ENCODE assay signal across 17 cellular contexts in genomic region chrX:37976153-37976552, GRCh38. TPM values are rescaled to one million over a fixed set of nuclear protein-coding genes. Genes with fewer than 3 reads are reported as not detected.
DNase-seq lines count a peak whose midpoint lies in the region; ATAC-seq and TF ChIP-seq lines count a peak whose summit lies in the region.
"Had no signal": no experiment of that assay in that cellular context is flagged by ENCODE, and none has a peak within 500 bp of the region (broad histone marks: within the 10 kb centered on the region; RNA-seq: fewer than 3 reads in every experiment).

No MANE protein-coding gene starts in this region.

- POLR2A ChIA-PET in IMR-90 (lab: Charles Lee; ENCODE audit: unreplicated experiment) = no interaction called here

- H3K18ac ChIP-seq in IMR-90 (ENCODE audit: low read depth, low read length) = no peak overlapping the region

- H2BK5ac ChIP-seq in IMR-90 (ENCODE audit: low read depth, low read length, poor library complexity, severe bottlenecking) = no peak overlapping the region

- ATAC-seq in IMR-90 (ENCODE audit: low read depth) (peak; percentile 40), Right ventricle myocardium superior (ENCODE audit: poor library complexity) (no peak)
- ATAC-seq: HCT116 had no signal

- intact Hi-C loops in IMR-90 (cut with micrococcal nuclease) = no loop called here
- intact Hi-C loops in dorsolateral prefrontal cortex (cut with DNase I) = no loop called here
- intact Hi-C loops in Right ventricle myocardium superior (cut with DNase I) = no loop called here

- in situ Hi-C loops in IMR-90 (cut with MboI; ENCODE audit: low sequenced_read_pairs) = no loop called here

- H3K14ac ChIP-seq in IMR-90 (replicated peaks; ENCODE audit: low read depth, low read length) = no peak overlapping the region

- H3K27me3 ChIP-seq in IMR-90 (ENCODE audit: control insufficient read depth, insufficient read depth, low read length) (peaks cover 3% of the 10 kb centered on the region; the same call in 1 of the 2 replicates), dorsolateral prefrontal cortex (peaks cover 0 to 80% (median 34%) of the 10 kb centered on the region in 45 donors), H7 (ENCODE audit: control insufficient read depth, insufficient read depth, low read length) (no peaks in the 10 kb centered on the region)
- H3K27me3 ChIP-seq: BLaER1 treated with 17β-estradiol and CSF1 and Interleukin-3, amounts not matched to agents 10 nM and 100 nM had no signal

- no peak for TF ChIP-seq POLR2A in IMR-90 (IDR thresholded peaks at IDR 0.05; ENCODE audit: low read depth, low read length)

- H4K91ac ChIP-seq in IMR-90 (ENCODE audit: insufficient read depth, low read depth, low read length) = no peak overlapping the region

- no peak overlapping the region for H3K4ac ChIP-seq in IMR-90 (ENCODE audit: low read depth, low read length)

- CTCF ChIA-PET in IMR-90 (lab: Yijun Ruan, JAX) = no interaction called here

- H3K27ac ChIP-seq in IMR-90 (ENCODE audit: insufficient read depth, low read length) = no peak overlapping the region
- H3K27ac ChIP-seq in dorsolateral prefrontal cortex = no peak overlapping the region
- H3K27ac ChIP-seq: BLaER1 treated with 17β-estradiol and CSF1 and Interleukin-3, amounts not matched to agents 10 nM and 100 nM; HL-60 had no signal

- H3K23ac ChIP-seq in IMR-90 (ENCODE audit: low read depth, low read length) = no peak overlapping the region

- H2AK9ac ChIP-seq in IMR-90 (replicated peaks; ENCODE audit: low read depth, low read length, poor library complexity) = no peak overlapping the region

- no TSS peak for BruUV-seq in IMR-90 (replicated peaks; lab: Mats Ljungman, UMichigan)

- H3K79me1 ChIP-seq in IMR-90 (ENCODE audit: low read depth in 1 of 2, low read length in 2 of 2) = no peaks in the 10 kb centered on the region

- no peak overlapping the region for H2AFZ ChIP-seq in IMR-90 (replicated peaks; ENCODE audit: low read length, poor library complexity)

- H3K4me1 ChIP-seq in IMR-90 (ENCODE audit: control insufficient read depth, insufficient read depth, low read length) = no peaks in the 10 kb centered on the region

- no peak overlapping the region for H4K8ac ChIP-seq in IMR-90 (ENCODE audit: low read depth in 2 of 2, low read length in 2 of 2)

- no peaks in the 10 kb centered on the region for H3K9me1 ChIP-seq in IMR-90 (ENCODE audit: insufficient read depth, low read length)

- H3K4me2 ChIP-seq in IMR-90 (ENCODE audit: low read depth, low read length) = no peak overlapping the region
- H3K4me2 ChIP-seq: BLaER1 treated with 17β-estradiol and CSF1 and Interleukin-3, amounts not matched to agents 10 nM and 100 nM had no signal

- H4K5ac ChIP-seq in IMR-90 (ENCODE audit: low read depth, low read length) = no peak overlapping the region

- H3K9me3 ChIP-seq in IMR-90 (ENCODE audit: control insufficient read depth, insufficient read depth, low read length) = no peaks in the 10 kb centered on the region

- TF ChIP-seq CTCF in IMR-90 (conservative IDR thresholded peaks at IDR 0.05; ENCODE audit: low read depth, low read length) (no peak), choroid plexus epithelial cell (conservative IDR thresholded peaks at IDR 0.05; ENCODE audit: low read depth, low read length) (no peak), dorsolateral prefrontal cortex (IDR thresholded peaks at IDR 0.05 in 54 of 56, conservative IDR thresholded peaks at IDR 0.05 in 2 of 56; ENCODE audit: low read depth in 1 of 56, partially characterized antibody in 56 of 56) (no peak)

- WGBS in IMR-90 (ENCODE audit: extremely low coverage in 2 of 2, insufficient read length in 1 of 2), 2 experiments = no CpG with 5 or more reads among the region's 1 CpG

- no peak overlapping the region for H2BK15ac ChIP-seq in IMR-90 (ENCODE audit: low read depth, low read length)

- dilution Hi-C loops in IMR-90 (cut with HindIII; ENCODE audit: low sequenced_read_pairs, unreplicated experiment) = no loop called here

- H2BK20ac ChIP-seq in IMR-90 (ENCODE audit: low read depth, low read length) = no peak overlapping the region

- no peak overlapping the region for H2AK5ac ChIP-seq in IMR-90 (ENCODE audit: low read depth, low read length)

- peak; percentile 5 for DNase-seq in IMR-90
- peak; percentile 9 for DNase-seq in OCI-M1 (lab: John Stamatoyannopoulos, UW)
- DNase-seq in choroid plexus epithelial cell (ENCODE audit: low read depth) = peak; percentile 36
- peak; percentile 27 for DNase-seq in iris pigment epithelial cell (ENCODE audit: low read depth)
- no peak for DNase-seq in dorsolateral prefrontal cortex
- DNase-seq in NCI-H526 treated with DMSO at 0.1 percent for 48 hours (lab: John Stamatoyannopoulos, UW) = no peak
- no peak for DNase-seq in H7
- DNase-seq in Right ventricle myocardium superior = no peak
- DNase-seq: ACHN; Calu3; CD4-positive, alpha-beta T cell; DMS79 had no signal

- no peak for TF ChIP-seq RAD21 in IMR-90 (IDR thresholded peaks at IDR 0.05; ENCODE audit: low read length)

- H3K36me3 ChIP-seq in IMR-90 (ENCODE audit: control insufficient read depth, insufficient read depth, low read length) = no peaks in the 10 kb centered on the region
- no peaks in the 10 kb centered on the region for H3K36me3 ChIP-seq in H7 (replicated peaks; ENCODE audit: control insufficient read depth, insufficient read depth, low read length)
- H3K36me3 ChIP-seq: BLaER1 treated with 17β-estradiol and CSF1 and Interleukin-3, amounts not matched to agents 10 nM and 100 nM had no signal

- H3K56ac ChIP-seq in IMR-90 (ENCODE audit: extremely low read depth, insufficient read depth, low read length) = no peak overlapping the region

- no peak overlapping the region for H3K9ac ChIP-seq in IMR-90 (ENCODE audit: low read depth, low read length)
- H3K9ac ChIP-seq: BLaER1 treated with 17β-estradiol and CSF1 and Interleukin-3, amounts not matched to agents 10 nM and 100 nM had no signal

- H3K4me3 ChIP-seq in IMR-90 (ENCODE audit: insufficient read depth, low read depth, low read length) (no peak overlapping the region), choroid plexus epithelial cell (ENCODE audit: low read depth, low read length) (no peak overlapping the region), dorsolateral prefrontal cortex (no peak overlapping the region), H7 (ENCODE audit: insufficient read depth, low read depth, low read length) (no peak overlapping the region)
- H3K4me3 ChIP-seq: BLaER1 treated with 17β-estradiol and CSF1 and Interleukin-3, amounts not matched to agents 10 nM and 100 nM had no signal

- no peaks in the 10 kb centered on the region for H4K20me1 ChIP-seq in IMR-90 (ENCODE audit: insufficient read depth, low read length)
- H4K20me1 ChIP-seq: BLaER1 treated with 17β-estradiol and CSF1 and Interleukin-3, amounts not matched to agents 10 nM and 100 nM had no signal

- no peak overlapping the region for H2BK120ac ChIP-seq in IMR-90 (ENCODE audit: low read depth, low read length)

TF ChIP-seq in IMR-90, 13 proteins besides CTCF, POLR2A, EP300 and RAD21:
- TF ChIP-seq SMC3 (IDR thresholded peaks at IDR 0.05; ENCODE audit: low read depth, low read length) = no peak
- 0 out of 2 replicates have a peak, but pooled peaks have one; percentile 34 for TF ChIP-seq CEBPB (IDR thresholded peaks at IDR 0.05; ENCODE audit: low read depth, low read length)
- TF ChIP-seq CHD1 (IDR thresholded peaks at IDR 0.05; ENCODE audit: low read depth, low read length) = no peak
- TF ChIP-seq, protein P1, sequence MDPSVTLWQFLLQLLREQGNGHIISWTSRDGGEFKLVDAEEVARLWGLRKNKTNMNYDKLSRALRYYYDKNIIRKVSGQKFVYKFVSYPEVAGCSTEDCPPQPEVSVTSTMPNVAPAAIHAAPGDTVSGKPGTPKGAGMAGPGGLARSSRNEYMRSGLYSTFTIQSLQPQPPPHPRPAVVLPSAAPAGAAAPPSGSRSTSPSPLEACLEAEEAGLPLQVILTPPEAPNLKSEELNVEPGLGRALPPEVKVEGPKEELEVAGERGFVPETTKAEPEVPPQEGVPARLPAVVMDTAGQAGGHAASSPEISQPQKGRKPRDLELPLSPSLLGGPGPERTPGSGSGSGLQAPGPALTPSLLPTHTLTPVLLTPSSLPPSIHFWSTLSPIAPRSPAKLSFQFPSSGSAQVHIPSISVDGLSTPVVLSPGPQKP (IDR thresholded peaks at IDR 0.05; ENCODE audit: borderline replicate concordance, low read depth, low read length) = no peak
- TF ChIP-seq, protein P2, sequence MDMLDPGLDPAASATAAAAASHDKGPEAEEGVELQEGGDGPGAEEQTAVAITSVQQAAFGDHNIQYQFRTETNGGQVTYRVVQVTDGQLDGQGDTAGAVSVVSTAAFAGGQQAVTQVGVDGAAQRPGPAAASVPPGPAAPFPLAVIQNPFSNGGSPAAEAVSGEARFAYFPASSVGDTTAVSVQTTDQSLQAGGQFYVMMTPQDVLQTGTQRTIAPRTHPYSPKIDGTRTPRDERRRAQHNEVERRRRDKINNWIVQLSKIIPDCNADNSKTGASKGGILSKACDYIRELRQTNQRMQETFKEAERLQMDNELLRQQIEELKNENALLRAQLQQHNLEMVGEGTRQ (IDR thresholded peaks at IDR 0.05; ENCODE audit: low read depth, low read length) = no peak
- TF ChIP-seq BHLHE40 (IDR thresholded peaks at IDR 0.05; ENCODE audit: low read depth, low read length) = no peak
- TF ChIP-seq MXI1 (IDR thresholded peaks at IDR 0.05; ENCODE audit: borderline replicate concordance, low read depth, low read length) = no peak

RNA-seq across cellular contexts. Expression of gene SYTL5, which starts 30.2 kb away (rescaled TPM):
- total RNA-seq in IMR-90 (2012; rRNA removed) (0.54 and 0.56 TPM in 2 replicates), dorsolateral prefrontal cortex (1 to 10 TPM in 119 of 120 experiments, under 1 TPM in 1; 0.74 to 9.3 (median 3.8) TPM), Right ventricle myocardium superior (not detected)
- polyA plus RNA-seq in IMR-90 (2012; rRNA removed) = 0.17 and 0.19 TPM in 2 replicates
- 0.06 and 0.09 TPM in 2 replicates for polyA plus RNA-seq in IMR-90 (2012; cell fraction: cytosol; rRNA removed)
- polyA plus RNA-seq in IMR-90 (2012; cell fraction: nucleus; rRNA removed; ENCODE audit: low replicate concordance) = 0.08 and 0.57 TPM in 2 replicates
- 0.11 and 0.35 TPM in 2 replicates for total RNA-seq in H7 (2014; rRNA removed; shearing (Covaris generic))
- total RNA-seq: CD4-positive, alpha-beta T cell; G401 had no signal
- polyA plus RNA-seq: IgD-negative memory B cell had no signal

Comparison
In these comparisons a context has a peak if more than half of its experiments do, and no peak if none do; other contexts are left out.
1. DNase-seq: peak in IMR-90 (single experiment), OCI-M1 (single experiment), choroid plexus epithelial cell (single experiment) and iris pigment epithelial cell (single experiment); none in dorsolateral prefrontal cortex (0 of 10), NCI-H526 treated with DMSO at 0.1 percent for 48 hours (single experiment), H7 (single experiment) and Right ventricle myocardium superior (single experiment).